8 cellular contexts compared by ENCODE assay signal in the genomic region with DNA sequence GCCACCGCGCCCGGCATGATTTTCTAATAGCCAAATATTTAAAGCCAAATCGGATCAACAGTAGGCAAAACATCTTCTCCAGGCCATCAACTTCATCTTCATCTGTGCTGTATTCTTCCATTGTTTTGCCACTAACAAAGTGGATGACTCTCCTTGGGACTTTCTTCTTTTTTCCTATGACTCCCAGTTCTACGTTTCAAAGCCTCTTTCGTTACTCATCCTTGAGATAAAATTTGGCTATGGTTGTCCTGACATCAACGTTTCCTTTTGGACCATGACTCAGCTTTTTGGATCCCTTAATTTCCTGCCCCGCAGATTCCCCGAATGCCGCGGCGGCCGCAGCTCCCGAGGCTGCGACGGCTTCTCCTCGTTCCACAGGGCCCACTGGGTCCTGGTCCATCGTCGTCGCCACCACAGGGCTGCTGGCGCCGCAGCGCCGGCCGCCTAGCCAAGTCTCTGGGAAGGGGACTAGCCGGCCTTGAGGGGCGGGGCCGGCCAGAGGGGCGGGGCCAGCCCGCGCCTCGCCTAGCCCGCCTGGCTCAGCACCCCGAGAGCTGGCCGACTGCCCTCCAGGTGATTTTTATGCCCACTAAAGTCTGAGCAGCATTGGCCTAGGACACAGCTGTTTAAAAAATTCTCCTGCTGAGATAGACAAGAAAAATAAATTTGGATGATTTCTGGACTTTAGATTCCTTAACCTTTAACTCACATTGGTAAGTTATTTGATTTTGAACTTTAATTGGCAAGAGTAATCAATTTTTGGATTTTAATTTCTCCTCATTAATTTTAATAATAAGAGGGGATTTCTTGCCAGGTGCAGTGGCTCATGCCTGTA.
A peak's percentile ranks its signal among the peaks of the same experiment; 100 is the strongest.
DNase-seq lines count a peak whose midpoint lies in the region; ATAC-seq and TF ChIP-seq lines count a peak whose summit lies in the region.

No MANE protein-coding gene starts in this region.

- H3K27ac ChIP-seq in neutrophil = no peak overlapping the region
- no peak overlapping the region for H3K27ac ChIP-seq in CD4-positive, alpha-beta T cell (ENCODE audit: low read depth, low read length)

- ATAC-seq in GM21723 (IDR thresholded peaks at IDR 0.05; ENCODE audit: unreplicated experiment) = peak; percentile 83
- peak; percentile 63 for ATAC-seq in activated naive CD8-positive, alpha-beta T cell treated with anti-CD3 and anti-CD28 coated beads, Interleukin-2, amount 10 ng/mL, durations not matched to agents 7 days and 5 days (ENCODE audit: low read depth)
- ATAC-seq in CD4-positive, alpha-beta T cell (ENCODE audit: poor library complexity) = no peak
- no peak for ATAC-seq in GM21576 (IDR thresholded peaks at IDR 0.05; ENCODE audit: unreplicated experiment)

- DNase-seq in COLO829 (ENCODE audit: low spot score) (peak; percentile 76), NCI-H446 treated with DMSO at 0.1 percent for 48 hours (lab: John Stamatoyannopoulos, UW) (peak; percentile 42), head of caudate nucleus (peak; percentile 4 to 71 (median 42))
- peak; percentile 51 for DNase-seq in activated naive CD8-positive, alpha-beta T cell treated with anti-CD3 and anti-CD28 coated beads, Interleukin-2, amount 10 ng/mL, durations not matched to agents 7 days and 5 days
- no peak for DNase-seq in CD4-positive, alpha-beta T cell

- peaks cover 7% of the 10 kb centered on the region for H3K27me3 ChIP-seq in neutrophil
- peaks cover 15% of the 10 kb centered on the region for H3K27me3 ChIP-seq in CD4-positive, alpha-beta T cell (ENCODE audit: control insufficient read depth, insufficient read depth, low read length)

- no peak for TF ChIP-seq CTCF in neutrophil (IDR thresholded peaks at IDR 0.05)
- no peak for TF ChIP-seq CTCF in CD4-positive, alpha-beta T cell (IDR thresholded peaks at IDR 0.05)

- H3K36me3 Mint-ChIP-seq in activated naive CD8-positive, alpha-beta T cell treated with anti-CD3 and anti-CD28 coated beads, Interleukin-2, amount 10 ng/mL, durations not matched to agents 7 days and 5 days = peaks cover 4% of the 10 kb centered on the region
- no peaks in the 10 kb centered on the region for H3K36me3 Mint-ChIP-seq in CD4-positive, alpha-beta T cell (ENCODE audit: low read depth)

- intact Hi-C loops in head of caudate nucleus (cut with DNase I) = no loop called here
- intact Hi-C loops in CD4-positive, alpha-beta T cell (cut with DNase I, micrococcal nuclease) = no loop called here

- POLR2A ChIA-PET in activated naive CD8-positive, alpha-beta T cell treated with anti-CD3 and anti-CD28 coated beads, Interleukin-2, amount 10 ng/mL, durations not matched to agents 7 days and 5 days (lab: Charles Lee) = no interaction called here
- POLR2A ChIA-PET in CD4-positive, alpha-beta T cell (lab: Charles Lee) = no interaction called here

- CTCF ChIA-PET in CD4-positive, alpha-beta T cell (lab: Charles Lee) = no interaction called here

- peaks cover 8% of the 10 kb centered on the region for H3K9me3 Mint-ChIP-seq in activated naive CD8-positive, alpha-beta T cell treated with anti-CD3 and anti-CD28 coated beads, Interleukin-2, amount 10 ng/mL, durations not matched to agents 7 days and 5 days
- H3K9me3 Mint-ChIP-seq in CD4-positive, alpha-beta T cell = peaks cover 3% of the 10 kb centered on the region

- H3K4me3 Mint-ChIP-seq in activated naive CD8-positive, alpha-beta T cell treated with anti-CD3 and anti-CD28 coated beads, Interleukin-2, amount 10 ng/mL, durations not matched to agents 7 days and 5 days = peak overlapping the region; percentile 76
- H3K4me3 Mint-ChIP-seq in CD4-positive, alpha-beta T cell = no peak overlapping the region

- H3K4me3 ChIP-seq in neutrophil (ENCODE audit: low read depth in 1 of 2, low read length in 1 of 2) = peak overlapping the region; percentile 50 to 65

- H3K27ac Mint-ChIP-seq in activated naive CD8-positive, alpha-beta T cell treated with anti-CD3 and anti-CD28 coated beads, Interleukin-2, amount 10 ng/mL, durations not matched to agents 7 days and 5 days = no peak overlapping the region
- no peak overlapping the region for H3K27ac Mint-ChIP-seq in CD4-positive, alpha-beta T cell

- H3K4me1 ChIP-seq in neutrophil (ENCODE audit: control insufficient read depth in 1 of 2, insufficient read depth in 1 of 2, low read depth in 1 of 2, low read length in 1 of 2) = peaks cover 0 to 7% of the 10 kb centered on the region in 2 experiments

- H3K4me1 Mint-ChIP-seq in activated naive CD8-positive, alpha-beta T cell treated with anti-CD3 and anti-CD28 coated beads, Interleukin-2, amount 10 ng/mL, durations not matched to agents 7 days and 5 days = peaks cover 13% of the 10 kb centered on the region
- H3K4me1 Mint-ChIP-seq in CD4-positive, alpha-beta T cell (ENCODE audit: low read depth) = peaks cover 8% of the 10 kb centered on the region

- H3K9me3 ChIP-seq in neutrophil = no peaks in the 10 kb centered on the region
- H3K9me3 ChIP-seq in CD4-positive, alpha-beta T cell (ENCODE audit: control insufficient read depth, low read length) = peaks cover 10% of the 10 kb centered on the region

- no peaks in the 10 kb centered on the region for H3K36me3 ChIP-seq in neutrophil

- peaks cover 15% of the 10 kb centered on the region for H3K27me3 Mint-ChIP-seq in activated naive CD8-positive, alpha-beta T cell treated with anti-CD3 and anti-CD28 coated beads, Interleukin-2, amount 10 ng/mL, durations not matched to agents 7 days and 5 days
- H3K27me3 Mint-ChIP-seq in CD4-positive, alpha-beta T cell = peaks cover 22% of the 10 kb centered on the region

Comparison
In these comparisons a context has a peak if more than half of its experiments do, and no peak if none do; other contexts are left out.
1. DNase-seq: peak in COLO829 (single experiment), NCI-H446 treated with DMSO at 0.1 percent for 48 hours (single experiment), activated naive CD8-positive, alpha-beta T cell treated with anti-CD3 and anti-CD28 coated beads, Interleukin-2, amount 10 ng/mL, durations not matched to agents 7 days and 5 days (single experiment) and head of caudate nucleus (42 of 42); none in CD4-positive, alpha-beta T cell (0 of 10).
2. ATAC-seq: peak in GM21723 (single experiment) and activated naive CD8-positive, alpha-beta T cell treated with anti-CD3 and anti-CD28 coated beads, Interleukin-2, amount 10 ng/mL, durations not matched to agents 7 days and 5 days (single experiment); none in CD4-positive, alpha-beta T cell (single experiment) and GM21576 (single experiment).